In the genomic region with DNA sequence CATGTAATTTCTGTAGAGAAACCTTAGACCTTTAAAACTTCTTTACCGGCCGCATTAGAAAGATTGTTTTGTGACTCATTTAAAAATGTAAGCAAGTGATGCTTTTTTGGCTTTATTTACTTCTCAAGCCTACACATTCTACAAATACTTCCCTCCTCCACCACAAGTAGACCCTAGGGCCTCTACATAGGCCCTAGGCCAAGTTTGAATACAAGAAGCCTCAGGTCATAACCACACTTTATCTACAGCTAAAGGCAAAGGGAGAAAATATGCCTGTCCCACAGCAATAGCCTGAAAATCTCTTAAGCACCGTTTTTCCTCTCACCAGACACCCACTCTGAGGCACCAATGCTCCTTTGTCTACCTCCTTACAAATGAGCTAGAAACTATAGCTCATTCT, we compare ENCODE assay signal across 11 cellular contexts. TPM values are rescaled to one million over a fixed set of nuclear protein-coding genes. Genes with fewer than 3 reads are reported as not detected.
DNase-seq lines count a peak whose midpoint lies in the region; ATAC-seq and TF ChIP-seq lines count a peak whose summit lies in the region.
"Had no signal": no experiment of that assay in that cellular context is flagged by ENCODE, and none has a peak within 500 bp of the region (broad histone marks: within the 10 kb centered on the region; RNA-seq: fewer than 3 reads in every experiment).

No MANE protein-coding gene starts in this region.

- TF ChIP-seq POLR2A in heart left ventricle (IDR thresholded peaks at IDR 0.05): no peak

- peak; percentile 95 for DNase-seq in ELR (ENCODE audit: low read depth)
- DNase-seq in heart left ventricle: no peak
- peak; percentile 76 for DNase-seq in skeletal muscle cell (ENCODE audit: low read depth)
- DNase-seq in activated naive CD4-positive, alpha-beta T cell treated with Interleukin-2 at 50 U/mL for 16 hours: no peak
- DNase-seq: activated naive CD8-positive, alpha-beta T cell treated with anti-CD3 and anti-CD28 coated beads, Interleukin-2, amount 10 ng/mL, durations not matched to agents 7 days and 5 days; NCI-H2171 treated with DMSO at 0.1 percent for 48 hours; stimulated activated naive CD4-positive, alpha-beta T cell had no signal

- no peaks in the 10 kb centered on the region for H3K27me3 ChIP-seq in heart left ventricle

- H3K4me3 ChIP-seq in heart left ventricle (no peak overlapping the region), skeletal muscle cell (ENCODE audit: low read depth, low read length) (no peak overlapping the region)

- no peak for TF ChIP-seq CTCF in heart left ventricle (IDR thresholded peaks at IDR 0.05)

- H3K36me3 ChIP-seq in heart left ventricle: peaks cover 0 to 100% (median 88%) of the 10 kb centered on the region in 9 donors

- peak overlapping the region in 10 of 12 donors; percentile 8 to 70 (median 49) for H3K27ac ChIP-seq in heart left ventricle

- ATAC-seq in SK-N-SH treated with all-trans-retinoic acid at 6 μM for 48 hours: peak; percentile 77
- ATAC-seq in heart left ventricle: peak in 3 of 4 donors; percentile 29 to 58 (median 52)
- no peak for ATAC-seq in GM19452 (IDR thresholded peaks at IDR 0.05; ENCODE audit: unreplicated experiment)
- ATAC-seq in HG03280 (IDR thresholded peaks at IDR 0.05; ENCODE audit: unreplicated experiment): no peak
- no peak for ATAC-seq in GM19467 (IDR thresholded peaks at IDR 0.05; ENCODE audit: unreplicated experiment)

- intact Hi-C loops in heart left ventricle (cut with DNase I): loop anchor here in 3 of 10 donors (5.0 to 10.0 kb wide), 2 partner anchors 47 to 50 kb away; no protein-coding TSS in a partner anchor

- H3K4me1 ChIP-seq in heart left ventricle: peaks cover 0 to 27% (median 11%) of the 10 kb centered on the region in 12 donors

- no peaks in the 10 kb centered on the region for H3K9me3 ChIP-seq in heart left ventricle

- WGBS in heart left ventricle, 4 donors: 42 to 56% (median 53%) methylated on average over 3 of the region's 3 CpGs

TF ChIP-seq in SK-N-SH treated with all-trans-retinoic acid at 6 μM for 48 hours, 23 proteins besides CTCF, POLR2A, EP300 and RAD21:
- no peak for TF ChIP-seq TCF4 (CRISPR knock-in tag; IDR thresholded peaks at IDR 0.05; ENCODE audit: borderline replicate concordance)
- no peak for TF ChIP-seq ZFP3 (CRISPR knock-in tag; IDR thresholded peaks at IDR 0.05)
- TF ChIP-seq ZFP30 (CRISPR knock-in tag; IDR thresholded peaks at IDR 0.05): no peak
- no peak for TF ChIP-seq ESRRG (CRISPR knock-in tag; IDR thresholded peaks at IDR 0.05)
- no peak for TF ChIP-seq ZC3H10 (CRISPR knock-in tag; IDR thresholded peaks at IDR 0.05)
- no peak for TF ChIP-seq SNAI2 (CRISPR knock-in tag; IDR thresholded peaks at IDR 0.05)
- TF ChIP-seq, protein P1, sequence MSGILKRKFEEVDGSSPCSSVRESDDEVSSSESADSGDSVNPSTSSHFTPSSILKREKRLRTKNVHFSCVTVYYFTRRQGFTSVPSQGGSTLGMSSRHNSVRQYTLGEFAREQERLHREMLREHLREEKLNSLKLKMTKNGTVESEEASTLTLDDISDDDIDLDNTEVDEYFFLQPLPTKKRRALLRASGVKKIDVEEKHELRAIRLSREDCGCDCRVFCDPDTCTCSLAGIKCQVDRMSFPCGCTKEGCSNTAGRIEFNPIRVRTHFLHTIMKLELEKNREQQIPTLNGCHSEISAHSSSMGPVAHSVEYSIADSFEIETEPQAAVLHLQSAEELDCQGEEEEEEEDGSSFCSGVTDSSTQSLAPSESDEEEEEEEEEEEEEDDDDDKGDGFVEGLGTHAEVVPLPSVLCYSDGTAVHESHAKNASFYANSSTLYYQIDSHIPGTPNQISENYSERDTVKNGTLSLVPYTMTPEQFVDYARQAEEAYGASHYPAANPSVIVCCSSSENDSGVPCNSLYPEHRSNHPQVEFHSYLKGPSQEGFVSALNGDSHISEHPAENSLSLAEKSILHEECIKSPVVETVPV (CRISPR knock-in tag; IDR thresholded peaks at IDR 0.05): no peak
- TF ChIP-seq ZNF565 (CRISPR knock-in tag; conservative IDR thresholded peaks at IDR 0.05; ENCODE audit: low read depth): no peak
- no peak for TF ChIP-seq GLIS3 (CRISPR knock-in tag; IDR thresholded peaks at IDR 0.05)
- no peak for TF ChIP-seq PPARA (CRISPR knock-in tag; IDR thresholded peaks at IDR 0.05; ENCODE audit: borderline replicate concordance)
- no peak for TF ChIP-seq TOX (CRISPR knock-in tag; IDR thresholded peaks at IDR 0.05; ENCODE audit: borderline replicate concordance)
- no peak for TF ChIP-seq ZNF70 (CRISPR knock-in tag; IDR thresholded peaks at IDR 0.05)
- TF ChIP-seq, protein P2, sequence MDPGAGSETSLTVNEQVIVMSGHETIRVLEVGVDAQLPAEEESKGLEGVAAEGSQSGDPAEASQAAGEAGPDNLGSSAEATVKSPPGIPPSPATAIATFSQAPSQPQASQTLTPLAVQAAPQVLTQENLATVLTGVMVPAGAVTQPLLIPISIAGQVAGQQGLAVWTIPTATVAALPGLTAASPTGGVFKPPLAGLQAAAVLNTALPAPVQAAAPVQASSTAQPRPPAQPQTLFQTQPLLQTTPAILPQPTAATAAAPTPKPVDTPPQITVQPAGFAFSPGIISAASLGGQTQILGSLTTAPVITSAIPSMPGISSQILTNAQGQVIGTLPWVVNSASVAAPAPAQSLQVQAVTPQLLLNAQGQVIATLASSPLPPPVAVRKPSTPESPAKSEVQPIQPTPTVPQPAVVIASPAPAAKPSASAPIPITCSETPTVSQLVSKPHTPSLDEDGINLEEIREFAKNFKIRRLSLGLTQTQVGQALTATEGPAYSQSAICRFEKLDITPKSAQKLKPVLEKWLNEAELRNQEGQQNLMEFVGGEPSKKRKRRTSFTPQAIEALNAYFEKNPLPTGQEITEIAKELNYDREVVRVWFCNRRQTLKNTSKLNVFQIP (CRISPR knock-in tag; IDR thresholded peaks at IDR 0.05; ENCODE audit: borderline replicate concordance, low read depth): no peak
- TF ChIP-seq ISL1 (CRISPR knock-in tag; IDR thresholded peaks at IDR 0.05): no peak
- no peak for TF ChIP-seq RARB (CRISPR knock-in tag; IDR thresholded peaks at IDR 0.05)
- no peak for TF ChIP-seq ARNTL (CRISPR knock-in tag; IDR thresholded peaks at IDR 0.05; ENCODE audit: borderline replicate concordance, low read depth)
- no peak for TF ChIP-seq ZNF8 (CRISPR knock-in tag; IDR thresholded peaks at IDR 0.05)
- no peak for TF ChIP-seq OSR1 (CRISPR knock-in tag; IDR thresholded peaks at IDR 0.05)
- TF ChIP-seq, protein P3, sequence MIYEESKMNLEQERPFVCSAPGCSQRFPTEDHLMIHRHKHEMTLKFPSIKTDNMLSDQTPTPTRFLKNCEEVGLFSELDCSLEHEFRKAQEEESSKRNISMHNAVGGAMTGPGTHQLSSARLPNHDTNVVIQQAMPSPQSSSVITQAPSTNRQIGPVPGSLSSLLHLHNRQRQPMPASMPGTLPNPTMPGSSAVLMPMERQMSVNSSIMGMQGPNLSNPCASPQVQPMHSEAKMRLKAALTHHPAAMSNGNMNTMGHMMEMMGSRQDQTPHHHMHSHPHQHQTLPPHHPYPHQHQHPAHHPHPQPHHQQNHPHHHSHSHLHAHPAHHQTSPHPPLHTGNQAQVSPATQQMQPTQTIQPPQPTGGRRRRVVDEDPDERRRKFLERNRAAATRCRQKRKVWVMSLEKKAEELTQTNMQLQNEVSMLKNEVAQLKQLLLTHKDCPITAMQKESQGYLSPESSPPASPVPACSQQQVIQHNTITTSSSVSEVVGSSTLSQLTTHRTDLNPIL (CRISPR knock-in tag; IDR thresholded peaks at IDR 0.05; ENCODE audit: low read depth): no peak

RNA-seq across cellular contexts. Expression of a gene that starts 53.9 kb away (rescaled TPM):
- total RNA-seq in heart left ventricle: 100 to 1,000 TPM; 156 to 242 (median 210) TPM
- 100 to 1,000 TPM in 1 of 2 donors, 10 to 100 TPM in 1; 42.5 to 172 TPM for polyA plus RNA-seq in heart left ventricle

Comparison
In these comparisons a context has a peak if more than half of its experiments do, and no peak if none do; other contexts are left out.
1. DNase-seq: peak in ELR (single experiment) and skeletal muscle cell (single experiment); none in heart left ventricle (0 of 5) and activated naive CD4-positive, alpha-beta T cell treated with Interleukin-2 at 50 U/mL for 16 hours (single experiment).
2. ATAC-seq: peak in SK-N-SH treated with all-trans-retinoic acid at 6 μM for 48 hours (single experiment) and heart left ventricle (3 of 4); none in GM19452 (single experiment), HG03280 (single experiment) and GM19467 (single experiment).